20 cellular contexts compared by ENCODE assay signal in the genomic region with DNA sequence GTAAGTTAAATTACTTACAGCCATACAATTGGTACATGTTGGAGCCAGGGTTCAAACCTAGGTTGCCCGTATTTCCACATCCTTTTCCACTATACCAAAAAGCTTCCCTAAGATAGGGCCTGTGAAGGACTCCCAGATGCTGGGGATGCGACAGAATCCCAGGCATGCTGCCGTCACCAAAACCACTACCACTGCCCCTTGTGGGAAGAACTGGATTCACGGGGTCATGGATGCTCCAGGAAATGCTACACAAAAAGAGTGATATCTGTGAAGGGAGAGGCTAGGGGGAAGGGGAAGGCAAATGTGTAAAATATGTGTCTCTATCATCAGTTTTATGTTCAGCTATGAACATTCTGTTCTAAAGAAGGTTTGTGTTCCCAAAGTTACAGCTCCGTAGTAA.
A peak's percentile ranks its signal among the peaks of the same experiment; 100 is the strongest.
DNase-seq lines count a peak whose midpoint lies in the region; ATAC-seq and TF ChIP-seq lines count a peak whose summit lies in the region.
"Had no signal": no experiment of that assay in that cellular context is flagged by ENCODE, and none has a peak within 500 bp of the region (broad histone marks: within the 10 kb centered on the region; RNA-seq: fewer than 3 reads in every experiment).

No MANE protein-coding gene starts in this region.

- H3K36me3 Mint-ChIP-seq in GM23338 (ENCODE audit: low read depth), result no peaks in the 10 kb centered on the region

- peak; percentile 33 to 36 for TF ChIP-seq CTCF in GM23338 (conservative IDR thresholded peaks at IDR 0.05; ENCODE audit: low read depth in 2 of 2)
- no peak for TF ChIP-seq CTCF in IMR-90 (conservative IDR thresholded peaks at IDR 0.05; ENCODE audit: low read depth, low read length)
- peak; percentile 12 for TF ChIP-seq CTCF in epithelial cell of proximal tubule (conservative IDR thresholded peaks at IDR 0.05; ENCODE audit: low read depth, low read length)

- no peak overlapping the region for H3K18ac ChIP-seq in IMR-90 (ENCODE audit: low read depth, low read length)

- peaks cover 12% of the 10 kb centered on the region for H3K9me2 ChIP-seq in GM23338 (ENCODE audit: insufficient read depth)
- H3K9me2 ChIP-seq: SK-N-SH had no signal

- H3K79me2 ChIP-seq in GM23338 (replicated peaks; ENCODE audit: insufficient read depth), result no peaks in the 10 kb centered on the region

- no peak overlapping the region for H2BK5ac ChIP-seq in IMR-90 (ENCODE audit: low read depth, low read length, poor library complexity, severe bottlenecking)

- POLR2A ChIA-PET in IMR-90 (lab: Charles Lee; ENCODE audit: unreplicated experiment), result no interaction called here

- no peak overlapping the region for H3K56ac ChIP-seq in IMR-90 (ENCODE audit: extremely low read depth, insufficient read depth, low read length)

- H2BK20ac ChIP-seq in IMR-90 (ENCODE audit: low read depth, low read length), result no peak overlapping the region; the same call in 1 of the 2 replicates

- H3K27me3 ChIP-seq in GM23338 (ENCODE audit: insufficient read depth) (no peaks in the 10 kb centered on the region), IMR-90 (ENCODE audit: control insufficient read depth, insufficient read depth, low read length) (no peaks in the 10 kb centered on the region), mucosa of rectum (ENCODE audit: control insufficient read depth in 2 of 2, insufficient read depth in 2 of 2, low read length in 2 of 2) (no peaks in the 10 kb centered on the region)
- H3K27me3 ChIP-seq: BE2C, Peyer's patch had no signal

- H3K9me3 ChIP-seq in IMR-90 (ENCODE audit: control insufficient read depth, insufficient read depth, low read length) (no peaks in the 10 kb centered on the region; the same call in 1 of the 2 replicates), mucosa of rectum (ENCODE audit: control insufficient read depth in 2 of 2, low read length in 2 of 2) (no peaks in the 10 kb centered on the region)
- H3K9me3 ChIP-seq: BE2C, Peyer's patch, SK-N-SH had no signal

- no peak overlapping the region for H3K4me3 ChIP-seq in GM23338
- H3K4me3 ChIP-seq in IMR-90 (ENCODE audit: insufficient read depth, low read depth, low read length), result no peak overlapping the region
- H3K4me3 ChIP-seq in epithelial cell of proximal tubule (ENCODE audit: low read depth, low read length), result no peak overlapping the region
- H3K4me3 ChIP-seq in mucosa of rectum (ENCODE audit: low read length in 2 of 2), result no peak overlapping the region
- H3K4me3 ChIP-seq: Peyer's patch had no signal

- H3K9me1 ChIP-seq in IMR-90 (ENCODE audit: insufficient read depth, low read length), result peaks cover 5% of the 10 kb centered on the region; the same call in 1 of the 2 replicates

- H4K20me1 ChIP-seq in GM23338 (replicated peaks; ENCODE audit: insufficient read depth) (no peaks in the 10 kb centered on the region), IMR-90 (ENCODE audit: insufficient read depth, low read length) (no peaks in the 10 kb centered on the region)

- H3F3A ChIP-seq in GM23338 (replicated peaks; ENCODE audit: low read depth), result no peaks in the 10 kb centered on the region

- H3K4me3 Mint-ChIP-seq in GM23338, result no peak overlapping the region
- H3K4me3 Mint-ChIP-seq: CD4-positive, alpha-beta T cell had no signal

- CTCF ChIA-PET in IMR-90 (lab: Yijun Ruan, JAX), result no interaction called here

- no peak overlapping the region for H4K8ac ChIP-seq in IMR-90 (ENCODE audit: low read depth in 2 of 2, low read length in 2 of 2)

- no peak overlapping the region for H3K23ac ChIP-seq in IMR-90 (ENCODE audit: low read depth, low read length)

- BruUV-seq in IMR-90 (replicated peaks; lab: Mats Ljungman, UMichigan), result no TSS peak

- H3K36me3 ChIP-seq in GM23338 (ENCODE audit: insufficient read depth) (no peaks in the 10 kb centered on the region), IMR-90 (ENCODE audit: control insufficient read depth, insufficient read depth, low read length) (no peaks in the 10 kb centered on the region), mucosa of rectum (ENCODE audit: control insufficient read depth in 2 of 2, insufficient read depth in 2 of 2, low read length in 2 of 2) (no peaks in the 10 kb centered on the region)
- H3K36me3 ChIP-seq: BE2C, Peyer's patch had no signal

- in situ Hi-C loops in IMR-90 (cut with MboI; ENCODE audit: low sequenced_read_pairs), result no loop called here

- H3K14ac ChIP-seq in IMR-90 (replicated peaks; ENCODE audit: low read depth, low read length), result no peak overlapping the region

- no peak overlapping the region for H3K9ac ChIP-seq in IMR-90 (ENCODE audit: low read depth, low read length)
- no peak overlapping the region for H3K9ac ChIP-seq in mucosa of rectum (ENCODE audit: low read depth in 1 of 2, low read length in 2 of 2)
- H3K9ac ChIP-seq: SK-N-SH had no signal

- no peak overlapping the region for H3K27ac Mint-ChIP-seq in GM23338
- H3K27ac Mint-ChIP-seq: CD4-positive, alpha-beta T cell had no signal

- H3K27ac ChIP-seq in GM23338 (ENCODE audit: low read depth) (no peak overlapping the region), IMR-90 (ENCODE audit: insufficient read depth, low read length) (no peak overlapping the region), mucosa of rectum (ENCODE audit: low read depth in 2 of 2, low read length in 2 of 2) (peak overlapping the region; percentile 52 to 69)

- 0 out of 2 replicates have a peak overlapping the region, but pooled peaks have one; percentile 20 for H2AK5ac ChIP-seq in IMR-90 (ENCODE audit: low read depth, low read length)

- H2AK9ac ChIP-seq in IMR-90 (replicated peaks; ENCODE audit: low read depth, low read length, poor library complexity), result no peak overlapping the region

- 0 out of 2 replicates have a peak overlapping the region, but pooled peaks have one; percentile 17 for H4K91ac ChIP-seq in IMR-90 (ENCODE audit: insufficient read depth, low read depth, low read length)

- no CpG with 5 or more reads among the region's 5 CpGs for WGBS in IMR-90 (ENCODE audit: extremely low coverage in 2 of 2, insufficient read length in 1 of 2), 2 experiments

- H3K9me3 Mint-ChIP-seq in GM23338, result no peaks in the 10 kb centered on the region; the same call in 2 of the 3 replicates

- 0 out of 3 replicates have a peak overlapping the region, but pooled peaks have one; percentile 42 for H2BK15ac ChIP-seq in IMR-90 (ENCODE audit: low read depth, low read length)

- H3K4me1 ChIP-seq in GM23338 (ENCODE audit: insufficient read depth) (no peaks in the 10 kb centered on the region), IMR-90 (ENCODE audit: control insufficient read depth, insufficient read depth, low read length) (peaks cover 5% of the 10 kb centered on the region), mucosa of rectum (ENCODE audit: control insufficient read depth in 2 of 2, insufficient read depth in 2 of 2, low read length in 2 of 2) (peaks cover 0 to 14% of the 10 kb centered on the region in 2 donors)
- H3K4me1 ChIP-seq: BE2C, Peyer's patch had no signal

- no peak for TF ChIP-seq RAD21 in IMR-90 (IDR thresholded peaks at IDR 0.05; ENCODE audit: low read length)

- peak overlapping the region; percentile 41; the same call in 1 of the 2 replicates for H4K5ac ChIP-seq in IMR-90 (ENCODE audit: low read depth, low read length)

- H3K4me1 Mint-ChIP-seq in GM23338, result no peaks in the 10 kb centered on the region

- H3K4me2 ChIP-seq in GM23338, result no peak overlapping the region
- H3K4me2 ChIP-seq in IMR-90 (ENCODE audit: low read depth, low read length), result no peak overlapping the region
- H3K4me2 ChIP-seq: SK-N-SH had no signal

- intact Hi-C loops in IMR-90 (cut with micrococcal nuclease), result loop anchor here (5.0 kb wide), 1 partner anchor 196 kb away; no protein-coding TSS in a partner anchor

- dilution Hi-C loops in IMR-90 (cut with HindIII; ENCODE audit: low sequenced_read_pairs, unreplicated experiment), result no loop called here

- H3K4ac ChIP-seq in IMR-90 (ENCODE audit: low read depth, low read length), result no peak overlapping the region; the same call in 1 of the 2 replicates

- ATAC-seq in GM23338 (peak; percentile 58), IMR-90 (ENCODE audit: low read depth) (no peak), HG02623 (IDR thresholded peaks at IDR 0.05; ENCODE audit: unreplicated experiment) (no peak)
- ATAC-seq in stimulated activated naive CD8-positive, alpha-beta T cell treated with anti-CD3 and anti-CD28 coated beads, Interleukin-15, Interleukin-2, amounts not matched to agents 100 U/mL and 50 U/mL, for 24 hours, result no peak

- TF ChIP-seq POLR2A in IMR-90 (IDR thresholded peaks at IDR 0.05; ENCODE audit: low read depth, low read length), result no peak

- H3K79me1 ChIP-seq in IMR-90 (ENCODE audit: low read depth in 1 of 2, low read length in 2 of 2), result no peaks in the 10 kb centered on the region

- H3K27me3 Mint-ChIP-seq in GM23338 (ENCODE audit: insufficient read depth, low read depth, poor library complexity), result no peaks in the 10 kb centered on the region
- H3K27me3 Mint-ChIP-seq: CD4-positive, alpha-beta T cell had no signal

- DNase-seq in GM23338 (ENCODE audit: low spot score) (peak; percentile 47), IMR-90 (no peak), epithelial cell of proximal tubule (ENCODE audit: low read depth) (no peak), AG08395 (ENCODE audit: low spot score) (no peak)
- DNase-seq in central memory CD4-positive, alpha-beta T cell, result no peak
- no peak for DNase-seq in stimulated activated naive CD8-positive, alpha-beta T cell treated with anti-CD3 and anti-CD28 coated beads, Interleukin-15, Interleukin-2, amounts not matched to agents 100 U/mL and 50 U/mL, for 24 hours
- DNase-seq: BE2C; CD4-positive, alpha-beta T cell; DND-41; Kasumi-1; MM.1S; NCI-H1092 treated with DMSO at 0.1 percent for 48 hours; NCI-H2081 treated with DMSO at 0.1 percent for 48 hours; NCI-H2227 treated with DMSO at 0.1 percent for 48 hours; NCI-H524; Peyer's patch; Right ventricle myocardium superior; SK-N-SH had no signal

- H2AFZ ChIP-seq in GM23338 (no peak overlapping the region), IMR-90 (replicated peaks; ENCODE audit: low read length, poor library complexity) (no peak overlapping the region)

- no peak overlapping the region for H2BK120ac ChIP-seq in IMR-90 (ENCODE audit: low read depth, low read length)

TF ChIP-seq in GM23338, 12 proteins besides CTCF, POLR2A, EP300 and RAD21 (continues in another document):
- no peak for TF ChIP-seq POLR2AphosphoS5 (IDR thresholded peaks at IDR 0.05; ENCODE audit: low read depth)
- TF ChIP-seq EZH2phosphoT487 (IDR thresholded peaks at IDR 0.05; ENCODE audit: unreplicated experiment), result no peak
- TF ChIP-seq NANOG (IDR thresholded peaks at IDR 0.05; ENCODE audit: borderline replicate concordance), result no peak
- no peak for TF ChIP-seq CREB1 (CRISPR knock-in tag; IDR thresholded peaks at IDR 0.05; ENCODE audit: low read depth)
- no peak for TF ChIP-seq JUNB (IDR thresholded peaks at IDR 0.05; ENCODE audit: unreplicated experiment)
- no peak for TF ChIP-seq STAT1 (IDR thresholded peaks at IDR 0.05; ENCODE audit: unreplicated experiment)

TF ChIP-seq in IMR-90, 13 proteins besides CTCF, POLR2A, EP300 and RAD21 (continues in another document):
- TF ChIP-seq BHLHE40 (IDR thresholded peaks at IDR 0.05; ENCODE audit: low read depth, low read length), result no peak

Comparison
In these comparisons a context has a peak if more than half of its experiments do, and no peak if none do; other contexts are left out.
1. H3K27ac ChIP-seq: peak in mucosa of rectum (2 of 2); none in GM23338 (single experiment) and IMR-90 (single experiment).